1 cellular context compared by ENCODE assay signal in genomic region chr1:224192082-224192786, GRCh38.
A peak's percentile ranks its signal among the peaks of the same experiment; 100 is the strongest.
TF ChIP-seq lines count a peak whose summit lies in the region.

No MANE protein-coding gene starts in this region.

TF ChIP-seq in GM12878, 131 proteins besides CTCF, POLR2A, EP300 and RAD21:
- 0 out of 2 replicates have a peak, but pooled peaks have one; percentile 27 for TF ChIP-seq CREM (IDR thresholded peaks at IDR 0.05; ENCODE audit: low read depth)
- TF ChIP-seq HDAC6 (IDR thresholded peaks at IDR 0.05; ENCODE audit: unreplicated experiment): no peak
- no peak for TF ChIP-seq USF1 (IDR thresholded peaks at IDR 0.05; ENCODE audit: borderline replicate concordance, extremely low read length, insufficient read depth, low read depth, low read length)
- no peak for TF ChIP-seq ZBTB11 (CRISPR knock-in tag; IDR thresholded peaks at IDR 0.05)
- TF ChIP-seq ZBTB33 (IDR thresholded peaks at IDR 0.05): no peak
- TF ChIP-seq ATF2 (IDR thresholded peaks at IDR 0.05; ENCODE audit: low read length): no peak
- no peak for TF ChIP-seq PAX5 (IDR thresholded peaks at IDR 0.05; ENCODE audit: borderline replicate concordance, low read depth, low read length)
- no peak for TF ChIP-seq PBX3 (IDR thresholded peaks at IDR 0.05; ENCODE audit: insufficient replicate concordance, low read depth, low read length)
